Comparison of ENCODE assay signal across 18 cellular contexts in genomic region chr15:68781209-68781608, GRCh38. TPM values are rescaled to one million over a fixed set of nuclear protein-coding genes. Genes with fewer than 3 reads are reported as not detected.
A peak's percentile ranks its signal among the peaks of the same experiment; 100 is the strongest.
DNase-seq lines count a peak whose midpoint lies in the region; ATAC-seq and TF ChIP-seq lines count a peak whose summit lies in the region.
"Had no signal": no experiment of that assay in that cellular context is flagged by ENCODE, and none has a peak within 500 bp of the region (broad histone marks: within the 10 kb centered on the region; RNA-seq: fewer than 3 reads in every experiment).

No MANE protein-coding gene starts in this region.

- H3K4me3 ChIP-seq in naive thymus-derived CD4-positive, alpha-beta T cell (ENCODE audit: low read length), result no peak overlapping the region
- H3K4me3 ChIP-seq: GM12878, pancreas had no signal

- H3K36me3 Mint-ChIP-seq in T-helper 1 cell treated with Interleukin-12 subunit alpha and Interleukin-12 subunit beta and Interleukin-4 antibody, amounts not matched to agents 30 μg/mL and 1 μg/mL, for 36 hours (ENCODE audit: low read depth), result peaks cover 58% of the 10 kb centered on the region
- H3K36me3 Mint-ChIP-seq in CD14-positive monocyte, result peaks cover 58 to 72% of the 10 kb centered on the region in 2 donors
- peaks cover 0 to 33% (median 19%) of the 10 kb centered on the region in 5 donors for H3K36me3 Mint-ChIP-seq in naive thymus-derived CD4-positive, alpha-beta T cell

- intact Hi-C loops in CD14-positive monocyte (cut with micrococcal nuclease), result loop anchor here (5.0 to 10.0 kb wide), 2 partner anchors 36 to 94 kb away; no protein-coding TSS in a partner anchor
- intact Hi-C loops in naive thymus-derived CD4-positive, alpha-beta T cell (cut with micrococcal nuclease), result loop anchor here in 1 of 2 donors (2.0 kb wide), 1 partner anchor 14 kb away; no protein-coding TSS in a partner anchor

- H3K9me3 ChIP-seq in naive thymus-derived CD4-positive, alpha-beta T cell (ENCODE audit: control insufficient read depth in 2 of 3, low read length in 3 of 3), result no peaks in the 10 kb centered on the region
- H3K9me3 ChIP-seq: pancreas had no signal

- ATAC-seq in naive thymus-derived CD4-positive, alpha-beta T cell, result no peak
- ATAC-seq in HG03045 (IDR thresholded peaks at IDR 0.05; ENCODE audit: unreplicated experiment), result no peak
- no peak for ATAC-seq in HG03378 (IDR thresholded peaks at IDR 0.05; ENCODE audit: unreplicated experiment)
- ATAC-seq: GM12878, T-helper 17 cell had no signal

- H3K27me3 Mint-ChIP-seq in T-helper 1 cell treated with Interleukin-12 subunit alpha and Interleukin-12 subunit beta and Interleukin-4 antibody, amounts not matched to agents 30 μg/mL and 1 μg/mL, for 36 hours (ENCODE audit: low read depth), result no peaks in the 10 kb centered on the region
- H3K27me3 Mint-ChIP-seq in CD14-positive monocyte (ENCODE audit: low read depth in 3 of 3), result peaks cover 0 to 3% (median 0%) of the 10 kb centered on the region in 3 donors
- no peaks in the 10 kb centered on the region for H3K27me3 Mint-ChIP-seq in naive thymus-derived CD4-positive, alpha-beta T cell
- H3K27me3 Mint-ChIP-seq: B cell, T-helper 17 cell had no signal

- peaks cover 36% of the 10 kb centered on the region for H3K4me1 Mint-ChIP-seq in T-helper 1 cell treated with Interleukin-12 subunit alpha and Interleukin-12 subunit beta and Interleukin-4 antibody, amounts not matched to agents 30 μg/mL and 1 μg/mL, for 36 hours (ENCODE audit: low read depth)
- peaks cover 63% of the 10 kb centered on the region for H3K4me1 Mint-ChIP-seq in CD14-positive monocyte
- peaks cover 22 to 43% (median 31%) of the 10 kb centered on the region in 7 donors for H3K4me1 Mint-ChIP-seq in naive thymus-derived CD4-positive, alpha-beta T cell

- no peaks in the 10 kb centered on the region for H3K27me3 ChIP-seq in naive thymus-derived CD4-positive, alpha-beta T cell (ENCODE audit: control insufficient read depth in 2 of 2, insufficient read depth in 2 of 2, low read length in 2 of 2)
- H3K27me3 ChIP-seq: pancreas had no signal

- H3K27ac ChIP-seq in caudate nucleus (ENCODE audit: low read depth, low read length), result peak overlapping the region; percentile 38
- H3K27ac ChIP-seq in naive thymus-derived CD4-positive, alpha-beta T cell (ENCODE audit: low read depth, low read length), result peak overlapping the region; percentile 36
- H3K27ac ChIP-seq: WERI-Rb-1 had no signal

- no peaks in the 10 kb centered on the region for H3K9me3 Mint-ChIP-seq in T-helper 1 cell treated with Interleukin-12 subunit alpha and Interleukin-12 subunit beta and Interleukin-4 antibody, amounts not matched to agents 30 μg/mL and 1 μg/mL, for 36 hours
- H3K9me3 Mint-ChIP-seq in CD14-positive monocyte, result no peaks in the 10 kb centered on the region
- H3K9me3 Mint-ChIP-seq in naive thymus-derived CD4-positive, alpha-beta T cell, result no peaks in the 10 kb centered on the region

- TF ChIP-seq CTCF in CD14-positive monocyte (IDR thresholded peaks at IDR 0.05), result no peak

- peak overlapping the region; percentile 82 for H3K27ac Mint-ChIP-seq in T-helper 1 cell treated with Interleukin-12 subunit alpha and Interleukin-12 subunit beta and Interleukin-4 antibody, amounts not matched to agents 30 μg/mL and 1 μg/mL, for 36 hours
- peak overlapping the region; percentile 88 to 98 (median 93) for H3K27ac Mint-ChIP-seq in CD14-positive monocyte
- peak overlapping the region in 5 of 9 donors; percentile 16 to 83 (median 71) for H3K27ac Mint-ChIP-seq in naive thymus-derived CD4-positive, alpha-beta T cell

- peak overlapping the region; percentile 40 for H3K4me3 Mint-ChIP-seq in T-helper 1 cell treated with Interleukin-12 subunit alpha and Interleukin-12 subunit beta and Interleukin-4 antibody, amounts not matched to agents 30 μg/mL and 1 μg/mL, for 36 hours
- peak overlapping the region; percentile 77 to 78 for H3K4me3 Mint-ChIP-seq in CD14-positive monocyte
- H3K4me3 Mint-ChIP-seq in naive thymus-derived CD4-positive, alpha-beta T cell, result no peak overlapping the region
- H3K4me3 Mint-ChIP-seq: T-helper 17 cell had no signal

- POLR2A ChIA-PET in naive thymus-derived CD4-positive, alpha-beta T cell (lab: Charles Lee), result interaction anchor here (0.9 kb wide), 1 partner anchor 36 kb away, joined by 3 read pairs; no protein-coding TSS in a partner anchor

- H3K36me3 ChIP-seq in naive thymus-derived CD4-positive, alpha-beta T cell (ENCODE audit: control insufficient read depth in 2 of 3, insufficient read depth in 3 of 3, low read length in 3 of 3), result peaks cover 0 to 56% (median 4%) of the 10 kb centered on the region in 3 experiments

- H3K4me1 ChIP-seq in naive thymus-derived CD4-positive, alpha-beta T cell (ENCODE audit: control insufficient read depth in 2 of 2, insufficient read depth in 2 of 2, low read length in 2 of 2), result peaks cover 5 to 17% of the 10 kb centered on the region in 2 donors
- H3K4me1 ChIP-seq: pancreas had no signal

- CTCF ChIA-PET in naive thymus-derived CD4-positive, alpha-beta T cell (lab: Charles Lee), result interaction anchor here (1.4 to 5.2 kb wide), 2 partner anchors 35 to 47 kb away, joined by 3 to 33 read pairs; no protein-coding TSS in a partner anchor

- no peak for DNase-seq in T-helper 1 cell
- no peak for DNase-seq in CD14-positive monocyte (ENCODE audit: low spot score)
- DNase-seq in caudate nucleus (lab: John Stamatoyannopoulos, UW), result no peak
- no peak for DNase-seq in naive thymus-derived CD4-positive, alpha-beta T cell
- DNase-seq in NCI-H2107 (lab: John Stamatoyannopoulos, UW), result no peak
- DNase-seq: effector memory CD4-positive, alpha-beta T cell; GOT3; NCI-H526; SIG-M5; T-helper 17 cell; trophoblast cell; WERI-Rb-1 had no signal

RNA-seq across cellular contexts. Expression of gene ANP32A, which starts 39.5 kb away (rescaled TPM):
- polyA plus RNA-seq in CD14-positive monocyte, result 10 to 100 TPM; 86.8 to 98.8 TPM
- total RNA-seq in naive thymus-derived CD4-positive, alpha-beta T cell, result 100 to 1,000 TPM in 4 of 5 experiments, 10 to 100 TPM in 1; 86.1 to 229 (median 136) TPM
- polyA plus RNA-seq in naive thymus-derived CD4-positive, alpha-beta T cell, result 100 to 1,000 TPM in 1 of 2 donors, 10 to 100 TPM in 1; 89.6 to 111 TPM

Comparison
In these comparisons a context has a peak if more than half of its experiments do, and no peak if none do; other contexts are left out.
1. H3K4me3 Mint-ChIP-seq: peak in T-helper 1 cell treated with Interleukin-12 subunit alpha and Interleukin-12 subunit beta and Interleukin-4 antibody, amounts not matched to agents 30 μg/mL and 1 μg/mL, for 36 hours (single experiment) and CD14-positive monocyte (2 of 2); none in naive thymus-derived CD4-positive, alpha-beta T cell (0 of 10).
2. Peak in every context shown above with its lines, with median percentiles within 50 percentile points of each other: H3K27ac Mint-ChIP-seq.